ENCODE assay signal across 10 cellular contexts in genomic region chr3:172708905-172709775, GRCh38. TPM values are rescaled to one million over a fixed set of nuclear protein-coding genes. Genes with fewer than 3 reads are reported as not detected.
DNase-seq lines count a peak whose midpoint lies in the region; ATAC-seq and TF ChIP-seq lines count a peak whose summit lies in the region.
"Had no signal": no experiment of that assay in that cellular context is flagged by ENCODE, and none has a peak within 500 bp of the region (broad histone marks: within the 10 kb centered on the region; RNA-seq: fewer than 3 reads in every experiment).

No MANE protein-coding gene starts in this region.

- peaks cover 22% of the 10 kb centered on the region for H3K4me1 Mint-ChIP-seq in type B pancreatic cell (ENCODE audit: unreplicated experiment)

- no peak for TF ChIP-seq POLR2A in heart left ventricle (IDR thresholded peaks at IDR 0.05)

- H3K36me3 Mint-ChIP-seq in type B pancreatic cell: no peaks in the 10 kb centered on the region

- H3K9me3 ChIP-seq in heart left ventricle: no peaks in the 10 kb centered on the region
- H3K9me3 ChIP-seq in ascending aorta: no peaks in the 10 kb centered on the region

- no peak for ATAC-seq in heart left ventricle
- no peak for ATAC-seq in left ventricle myocardium superior
- no peak for ATAC-seq in HG02970 (IDR thresholded peaks at IDR 0.05; ENCODE audit: low FRiP score, unreplicated experiment)
- no peak for ATAC-seq in GM19324 (IDR thresholded peaks at IDR 0.05; ENCODE audit: low FRiP score, unreplicated experiment)
- ATAC-seq in HG03378 (IDR thresholded peaks at IDR 0.05; ENCODE audit: unreplicated experiment): no peak

- H3K4me1 ChIP-seq in heart left ventricle: peaks cover 0 to 43% (median 19%) of the 10 kb centered on the region in 12 donors
- H3K4me1 ChIP-seq in ascending aorta: peaks cover 0 to 24% of the 10 kb centered on the region in 2 donors

- H3K27ac ChIP-seq in heart left ventricle (peak overlapping the region; percentile 52 to 97 (median 88)), ascending aorta (peak overlapping the region in 1 of 2 donors; percentile 91)

- 52 to 70% (median 59%) methylated on average over 2 of the region's 2 CpGs for WGBS in heart left ventricle, 4 donors

- H3K27me3 ChIP-seq in heart left ventricle: no peaks in the 10 kb centered on the region
- no peaks in the 10 kb centered on the region for H3K27me3 ChIP-seq in ascending aorta

- no peak for DNase-seq in heart left ventricle
- no peak for DNase-seq in left ventricle myocardium superior
- DNase-seq in ascending aorta (ENCODE audit: low spot score in 2 of 2): no peak
- peak; percentile 42 for DNase-seq in kidney tubule cell (ENCODE audit: low spot score)
- DNase-seq in type B pancreatic cell (ENCODE audit: extremely low spot score, unreplicated experiment): no peak
- DNase-seq: activated CD4-positive, CD25-positive, alpha-beta regulatory T cell; DMS 273 treated with DMSO at 0.1 percent for 48 hours had no signal

- H3K4me3 ChIP-seq in heart left ventricle (peak overlapping the region; percentile 64 to 95 (median 76)), ascending aorta (peak overlapping the region; percentile 69 to 94)

- peak overlapping the region; percentile 96 for H3K4me3 Mint-ChIP-seq in type B pancreatic cell

- H3K9me3 Mint-ChIP-seq in type B pancreatic cell: no peaks in the 10 kb centered on the region

- intact Hi-C loops in heart left ventricle (cut with DNase I) (loop anchor here in 1 of 10 donors (2.0 kb wide), 1 partner anchor 32 kb away; no protein-coding TSS in a partner anchor), left ventricle myocardium superior (cut with micrococcal nuclease) (no loop called here), ascending aorta (cut with DNase I) (no loop called here)

- H3K27ac Mint-ChIP-seq in type B pancreatic cell: peak overlapping the region; percentile 15

- TF ChIP-seq CTCF in heart left ventricle (IDR thresholded peaks at IDR 0.05): no peak
- no peak for TF ChIP-seq CTCF in ascending aorta (IDR thresholded peaks at IDR 0.05)
- TF ChIP-seq CTCF in type B pancreatic cell (conservative IDR thresholded peaks at IDR 0.05): no peak

- H3K36me3 ChIP-seq in heart left ventricle (no peaks in the 10 kb centered on the region), ascending aorta (no peaks in the 10 kb centered on the region)

- no peaks in the 10 kb centered on the region for H3K27me3 Mint-ChIP-seq in type B pancreatic cell

RNA-seq across cellular contexts. Expression of gene NCEH1, which starts 1.7 kb away (rescaled TPM):
- total RNA-seq in heart left ventricle (10 to 100 TPM; 39.1 to 72.7 (median 52.0) TPM), left ventricle myocardium superior (63.6 TPM), ascending aorta (19.1 TPM), type B pancreatic cell (ENCODE audit: low replicate concordance) (7.0 and 9.0 TPM in 2 replicates)
- polyA plus RNA-seq in heart left ventricle: 10 to 100 TPM; 10.9 to 24.3 TPM

RNA-seq across cellular contexts. Expression of gene ECT2, which starts 41.4 kb away (rescaled TPM):
- 1 to 10 TPM; 3.4 to 9.1 (median 4.4) TPM for total RNA-seq in heart left ventricle
- polyA plus RNA-seq in heart left ventricle: 1 to 10 TPM; 1.6 to 5.9 TPM
- total RNA-seq in left ventricle myocardium superior: 4.8 TPM
- total RNA-seq in ascending aorta: 27.1 TPM
- 19.6 and 45.1 TPM in 2 replicates for total RNA-seq in type B pancreatic cell (ENCODE audit: low replicate concordance)
